ENCODE assay signal across 32 cellular contexts in genomic region chr14:79570648-79571047, GRCh38.
"Had no signal": no experiment of that assay in that cellular context is flagged by ENCODE, and none has a peak within 500 bp of the region (broad histone marks: within the 10 kb centered on the region; RNA-seq: fewer than 3 reads in every experiment).

No MANE protein-coding gene starts in this region.

- H3K4me1 Mint-ChIP-seq: activated CD4-positive, alpha-beta T cell treated with anti-CD3 and anti-CD28 coated beads for 36 hours; activated CD4-positive, alpha-beta T cell treated with anti-CD3 and anti-CD28 coated beads, Interleukin-2, amount 10 ng/mL, durations not matched to agents 24 days and 14 days; activated CD8-positive, alpha-beta memory T cell treated with anti-CD3 and anti-CD28 coated beads, Interleukin-2, amount 10 ng/mL, durations not matched to agents 7 days and 5 days; activated naive CD4-positive, alpha-beta T cell treated with anti-CD3 and anti-CD28 coated beads, Interleukin-2, amount 50 U/mL, for 24 hours; activated naive CD8-positive, alpha-beta T cell treated with anti-CD3 and anti-CD28 coated beads for 36 hours; activated naive CD8-positive, alpha-beta T cell treated with anti-CD3 and anti-CD28 coated beads, Interleukin-2, amount 50 U/mL, for 24 hours had no signal

- H3K4me3 Mint-ChIP-seq: activated CD4-positive, alpha-beta memory T cell treated with anti-CD3 and anti-CD28 coated beads for 36 hours; activated CD4-positive, alpha-beta T cell treated with anti-CD3 and anti-CD28 coated beads for 36 hours; activated CD4-positive, alpha-beta T cell treated with anti-CD3 and anti-CD28 coated beads, Interleukin-2, amount 10 ng/mL, durations not matched to agents 24 days and 14 days; activated CD8-positive, alpha-beta memory T cell treated with anti-CD3 and anti-CD28 coated beads, Interleukin-2, amount 10 ng/mL, durations not matched to agents 7 days and 5 days; activated CD8-positive, alpha-beta T cell treated with anti-CD3 and anti-CD28 coated beads, Interleukin-2, amount 10 ng/mL, durations not matched to agents 7 days and 5 days; activated naive CD4-positive, alpha-beta T cell treated with anti-CD3 and anti-CD28 coated beads for 36 hours; activated naive CD4-positive, alpha-beta T cell treated with anti-CD3 and anti-CD28 coated beads, Interleukin-2, amount 50 U/mL, for 24 hours; activated naive CD8-positive, alpha-beta T cell treated with anti-CD3 and anti-CD28 coated beads for 36 hours; activated naive CD8-positive, alpha-beta T cell treated with anti-CD3 and anti-CD28 coated beads, Interleukin-2, amount 50 U/mL, for 24 hours; activated T-helper 1 cell treated with anti-CD3 and anti-CD28 coated beads, Interleukin-12 subunit alpha, Interleukin-12 subunit beta, Interleukin-2, Interleukin-4 antibody, amounts not matched to agents 30 ng/mL and 10 ng/mL and 1 ng/mL, durations not matched to agents 14 hours and 24 hours and 36 hours had no signal

- FAIRE-seq: endometrium, endothelial cell of umbilical vein had no signal

- H3K4me3 ChIP-seq: adrenal gland, body of pancreas, colonic mucosa, esophagus squamous epithelium, gastroesophageal sphincter had no signal

- H3K27ac Mint-ChIP-seq: activated CD4-positive, alpha-beta memory T cell treated with anti-CD3 and anti-CD28 coated beads for 36 hours; activated CD4-positive, alpha-beta T cell treated with anti-CD3 and anti-CD28 coated beads for 36 hours; activated CD4-positive, alpha-beta T cell treated with anti-CD3 and anti-CD28 coated beads, Interleukin-2, amount 10 ng/mL, durations not matched to agents 24 days and 14 days; activated CD8-positive, alpha-beta memory T cell treated with anti-CD3 and anti-CD28 coated beads, Interleukin-2, amount 10 ng/mL, durations not matched to agents 7 days and 5 days; activated CD8-positive, alpha-beta T cell treated with anti-CD3 and anti-CD28 coated beads, Interleukin-2, amount 10 ng/mL, durations not matched to agents 7 days and 5 days; activated naive CD4-positive, alpha-beta T cell treated with anti-CD3 and anti-CD28 coated beads for 36 hours; activated naive CD4-positive, alpha-beta T cell treated with anti-CD3 and anti-CD28 coated beads, Interleukin-2, amount 50 U/mL, for 24 hours; activated naive CD8-positive, alpha-beta T cell treated with anti-CD3 and anti-CD28 coated beads for 36 hours; activated naive CD8-positive, alpha-beta T cell treated with anti-CD3 and anti-CD28 coated beads, Interleukin-2, amount 50 U/mL, for 24 hours; activated T-helper 1 cell treated with anti-CD3 and anti-CD28 coated beads, Interleukin-12 subunit alpha, Interleukin-12 subunit beta, Interleukin-2, Interleukin-4 antibody, amounts not matched to agents 30 ng/mL and 10 ng/mL and 1 ng/mL, durations not matched to agents 14 hours and 24 hours and 36 hours; activated T-helper 2 cell treated with anti-CD3 and anti-CD28 coated beads, Interferon-gamma antibody, Interleukin-2, Interleukin-4, amounts not matched to agents 10 μg/mL and 5 μg/mL and 100 μg/mL, durations not matched to agents 14 hours and 24 hours and 36 hours had no signal

- H3K9me3 ChIP-seq: adrenal gland, body of pancreas, colonic mucosa, esophagus squamous epithelium, gastroesophageal sphincter had no signal

- H3K27me3 Mint-ChIP-seq: activated CD4-positive, alpha-beta memory T cell treated with anti-CD3 and anti-CD28 coated beads for 36 hours; activated CD4-positive, alpha-beta T cell treated with anti-CD3 and anti-CD28 coated beads for 36 hours; activated CD4-positive, alpha-beta T cell treated with anti-CD3 and anti-CD28 coated beads, Interleukin-2, amount 10 ng/mL, durations not matched to agents 24 days and 14 days; activated CD8-positive, alpha-beta memory T cell treated with anti-CD3 and anti-CD28 coated beads, Interleukin-2, amount 10 ng/mL, durations not matched to agents 7 days and 5 days; activated naive CD4-positive, alpha-beta T cell treated with anti-CD3 and anti-CD28 coated beads, Interleukin-2, amount 50 U/mL, for 24 hours; activated naive CD8-positive, alpha-beta T cell treated with anti-CD3 and anti-CD28 coated beads for 36 hours; activated naive CD8-positive, alpha-beta T cell treated with anti-CD3 and anti-CD28 coated beads, Interleukin-2, amount 50 U/mL, for 24 hours had no signal

- H3K36me3 Mint-ChIP-seq: activated CD4-positive, alpha-beta memory T cell treated with anti-CD3 and anti-CD28 coated beads for 36 hours; activated CD8-positive, alpha-beta memory T cell treated with anti-CD3 and anti-CD28 coated beads, Interleukin-2, amount 10 ng/mL, durations not matched to agents 7 days and 5 days; activated naive CD4-positive, alpha-beta T cell treated with anti-CD3 and anti-CD28 coated beads, Interleukin-2, amount 50 U/mL, for 24 hours; activated naive CD8-positive, alpha-beta T cell treated with anti-CD3 and anti-CD28 coated beads for 36 hours had no signal

- H3K4me1 ChIP-seq: adrenal gland, body of pancreas, colonic mucosa, esophagus squamous epithelium had no signal

- H3K27ac ChIP-seq: adrenal gland, body of pancreas, colonic mucosa, epithelial cell of prostate, esophagus squamous epithelium, gastroesophageal sphincter had no signal

- ATAC-seq: activated CD4-positive, alpha-beta T cell treated with anti-CD3 and anti-CD28 coated beads for 36 hours; activated CD8-positive, alpha-beta memory T cell treated with anti-CD3 and anti-CD28 coated beads, Interleukin-2, amount 10 ng/mL, durations not matched to agents 7 days and 5 days; activated CD8-positive, alpha-beta T cell treated with anti-CD3 and anti-CD28 coated beads, Interleukin-2, amount 10 ng/mL, durations not matched to agents 7 days and 5 days; activated naive CD8-positive, alpha-beta T cell treated with anti-CD3 and anti-CD28 coated beads, Interleukin-2, amount 50 U/mL, for 24 hours; body of pancreas; gastroesophageal sphincter had no signal

- DNase-seq: activated CD4-positive, alpha-beta memory T cell treated with anti-CD3 and anti-CD28 coated beads for 36 hours; activated CD4-positive, alpha-beta T cell treated with anti-CD3 and anti-CD28 coated beads for 36 hours; activated CD4-positive, alpha-beta T cell treated with anti-CD3 and anti-CD28 coated beads, Interleukin-2, amount 10 ng/mL, durations not matched to agents 24 days and 14 days; activated CD4-positive, CD25-positive, alpha-beta regulatory T cell; activated CD4-positive, CD25-positive, alpha-beta regulatory T cell treated with anti-CD3 and anti-CD28 coated beads, Interleukin-2, amount 50 U/mL, for 72 hours; activated CD8-positive, alpha-beta memory T cell treated with anti-CD3 and anti-CD28 coated beads, Interleukin-2, amount 10 ng/mL, durations not matched to agents 7 days and 5 days; activated CD8-positive, alpha-beta memory T cell treated with anti-CD3 and anti-CD28 coated beads, Interleukin-2, amount 50 U/mL, for 4 hours; activated CD8-positive, alpha-beta T cell treated with anti-CD3 and anti-CD28 coated beads, Interleukin-2, amount 10 ng/mL, durations not matched to agents 7 days and 5 days; activated effector memory CD4-positive, alpha-beta T cell treated with anti-CD3 and anti-CD28 coated beads, Interleukin-2, amount 50 U/mL, for 16 hours; activated naive CD4-positive, alpha-beta T cell treated with anti-CD3 and anti-CD28 coated beads for 36 hours; activated naive CD8-positive, alpha-beta T cell treated with anti-CD3 and anti-CD28 coated beads for 36 hours; activated naive CD8-positive, alpha-beta T cell treated with anti-CD3 and anti-CD28 coated beads, Interleukin-2, amount 50 U/mL, for 24 hours; activated T-cell treated with anti-CD3 and anti-CD28 coated beads, Interleukin-2, amount 50 U/mL, for 1 hour; activated T-cell treated with anti-CD3 and anti-CD28 coated beads, Interleukin-2, amount 50 U/mL, for 48 hours; adrenal gland; amygdala; aorta; body of pancreas; central memory CD4-positive, alpha-beta T cell; cerebellar nuclear complex; colonic mucosa; effector CD8-positive, alpha-beta T cell; esophagus squamous epithelium; foreskin melanocyte; hippocampal formation had no signal

- H3K27me3 ChIP-seq: adrenal gland, body of pancreas, colonic mucosa, esophagus squamous epithelium, gastroesophageal sphincter had no signal

- H3K9me3 Mint-ChIP-seq: activated CD4-positive, alpha-beta memory T cell treated with anti-CD3 and anti-CD28 coated beads for 36 hours; activated CD4-positive, alpha-beta T cell treated with anti-CD3 and anti-CD28 coated beads, Interleukin-2, amount 10 ng/mL, durations not matched to agents 24 days and 14 days; activated naive CD4-positive, alpha-beta T cell treated with anti-CD3 and anti-CD28 coated beads for 36 hours; activated naive CD4-positive, alpha-beta T cell treated with anti-CD3 and anti-CD28 coated beads, Interleukin-2, amount 50 U/mL, for 24 hours; activated naive CD8-positive, alpha-beta T cell treated with anti-CD3 and anti-CD28 coated beads for 36 hours; activated naive CD8-positive, alpha-beta T cell treated with anti-CD3 and anti-CD28 coated beads, Interleukin-2, amount 50 U/mL, for 24 hours; activated T-helper 1 cell treated with anti-CD3 and anti-CD28 coated beads, Interleukin-12 subunit alpha, Interleukin-12 subunit beta, Interleukin-2, Interleukin-4 antibody, amounts not matched to agents 30 ng/mL and 10 ng/mL and 1 ng/mL, durations not matched to agents 14 hours and 24 hours and 36 hours; activated T-helper 2 cell treated with anti-CD3 and anti-CD28 coated beads, Interferon-gamma antibody, Interleukin-2, Interleukin-4, amounts not matched to agents 10 μg/mL and 5 μg/mL and 100 μg/mL, durations not matched to agents 14 hours and 24 hours and 36 hours had no signal
